1 cellular context compared by ENCODE assay signal in the genomic region with DNA sequence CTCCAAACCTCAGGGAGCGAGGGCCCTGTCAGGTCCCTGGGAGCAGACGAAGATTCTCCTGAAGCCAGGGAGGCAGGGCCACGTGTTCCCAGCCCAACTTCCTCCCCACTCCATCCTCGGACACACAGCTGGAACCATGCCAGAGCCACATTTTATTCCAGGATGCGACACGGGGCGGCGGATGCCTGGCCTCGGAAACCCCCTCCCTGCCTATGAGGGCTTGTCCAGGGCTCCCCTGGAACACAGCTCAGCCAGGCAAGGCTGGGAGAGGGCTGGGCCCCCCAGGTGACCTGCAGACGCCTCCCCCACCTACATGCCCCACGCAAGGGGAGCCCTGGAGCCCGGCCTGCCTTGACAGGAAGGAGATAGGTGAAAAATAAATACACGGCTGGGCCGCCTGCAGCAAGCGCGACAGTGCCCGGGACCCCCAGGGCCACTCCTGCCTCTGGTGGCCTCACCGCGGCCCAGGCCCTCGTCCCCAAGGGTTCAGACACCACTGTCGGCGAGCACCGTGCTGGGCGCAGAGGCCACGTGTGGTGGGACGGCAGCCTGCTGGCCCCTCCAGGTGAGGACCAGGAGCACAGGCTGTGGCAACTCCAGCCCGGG.
TF ChIP-seq lines count a peak whose summit lies in the region.

No MANE protein-coding gene starts in this region.

TF ChIP-seq in GM23338, 12 proteins besides CTCF, POLR2A, EP300 and RAD21 (continued from another document):
- TF ChIP-seq, protein P1, sequence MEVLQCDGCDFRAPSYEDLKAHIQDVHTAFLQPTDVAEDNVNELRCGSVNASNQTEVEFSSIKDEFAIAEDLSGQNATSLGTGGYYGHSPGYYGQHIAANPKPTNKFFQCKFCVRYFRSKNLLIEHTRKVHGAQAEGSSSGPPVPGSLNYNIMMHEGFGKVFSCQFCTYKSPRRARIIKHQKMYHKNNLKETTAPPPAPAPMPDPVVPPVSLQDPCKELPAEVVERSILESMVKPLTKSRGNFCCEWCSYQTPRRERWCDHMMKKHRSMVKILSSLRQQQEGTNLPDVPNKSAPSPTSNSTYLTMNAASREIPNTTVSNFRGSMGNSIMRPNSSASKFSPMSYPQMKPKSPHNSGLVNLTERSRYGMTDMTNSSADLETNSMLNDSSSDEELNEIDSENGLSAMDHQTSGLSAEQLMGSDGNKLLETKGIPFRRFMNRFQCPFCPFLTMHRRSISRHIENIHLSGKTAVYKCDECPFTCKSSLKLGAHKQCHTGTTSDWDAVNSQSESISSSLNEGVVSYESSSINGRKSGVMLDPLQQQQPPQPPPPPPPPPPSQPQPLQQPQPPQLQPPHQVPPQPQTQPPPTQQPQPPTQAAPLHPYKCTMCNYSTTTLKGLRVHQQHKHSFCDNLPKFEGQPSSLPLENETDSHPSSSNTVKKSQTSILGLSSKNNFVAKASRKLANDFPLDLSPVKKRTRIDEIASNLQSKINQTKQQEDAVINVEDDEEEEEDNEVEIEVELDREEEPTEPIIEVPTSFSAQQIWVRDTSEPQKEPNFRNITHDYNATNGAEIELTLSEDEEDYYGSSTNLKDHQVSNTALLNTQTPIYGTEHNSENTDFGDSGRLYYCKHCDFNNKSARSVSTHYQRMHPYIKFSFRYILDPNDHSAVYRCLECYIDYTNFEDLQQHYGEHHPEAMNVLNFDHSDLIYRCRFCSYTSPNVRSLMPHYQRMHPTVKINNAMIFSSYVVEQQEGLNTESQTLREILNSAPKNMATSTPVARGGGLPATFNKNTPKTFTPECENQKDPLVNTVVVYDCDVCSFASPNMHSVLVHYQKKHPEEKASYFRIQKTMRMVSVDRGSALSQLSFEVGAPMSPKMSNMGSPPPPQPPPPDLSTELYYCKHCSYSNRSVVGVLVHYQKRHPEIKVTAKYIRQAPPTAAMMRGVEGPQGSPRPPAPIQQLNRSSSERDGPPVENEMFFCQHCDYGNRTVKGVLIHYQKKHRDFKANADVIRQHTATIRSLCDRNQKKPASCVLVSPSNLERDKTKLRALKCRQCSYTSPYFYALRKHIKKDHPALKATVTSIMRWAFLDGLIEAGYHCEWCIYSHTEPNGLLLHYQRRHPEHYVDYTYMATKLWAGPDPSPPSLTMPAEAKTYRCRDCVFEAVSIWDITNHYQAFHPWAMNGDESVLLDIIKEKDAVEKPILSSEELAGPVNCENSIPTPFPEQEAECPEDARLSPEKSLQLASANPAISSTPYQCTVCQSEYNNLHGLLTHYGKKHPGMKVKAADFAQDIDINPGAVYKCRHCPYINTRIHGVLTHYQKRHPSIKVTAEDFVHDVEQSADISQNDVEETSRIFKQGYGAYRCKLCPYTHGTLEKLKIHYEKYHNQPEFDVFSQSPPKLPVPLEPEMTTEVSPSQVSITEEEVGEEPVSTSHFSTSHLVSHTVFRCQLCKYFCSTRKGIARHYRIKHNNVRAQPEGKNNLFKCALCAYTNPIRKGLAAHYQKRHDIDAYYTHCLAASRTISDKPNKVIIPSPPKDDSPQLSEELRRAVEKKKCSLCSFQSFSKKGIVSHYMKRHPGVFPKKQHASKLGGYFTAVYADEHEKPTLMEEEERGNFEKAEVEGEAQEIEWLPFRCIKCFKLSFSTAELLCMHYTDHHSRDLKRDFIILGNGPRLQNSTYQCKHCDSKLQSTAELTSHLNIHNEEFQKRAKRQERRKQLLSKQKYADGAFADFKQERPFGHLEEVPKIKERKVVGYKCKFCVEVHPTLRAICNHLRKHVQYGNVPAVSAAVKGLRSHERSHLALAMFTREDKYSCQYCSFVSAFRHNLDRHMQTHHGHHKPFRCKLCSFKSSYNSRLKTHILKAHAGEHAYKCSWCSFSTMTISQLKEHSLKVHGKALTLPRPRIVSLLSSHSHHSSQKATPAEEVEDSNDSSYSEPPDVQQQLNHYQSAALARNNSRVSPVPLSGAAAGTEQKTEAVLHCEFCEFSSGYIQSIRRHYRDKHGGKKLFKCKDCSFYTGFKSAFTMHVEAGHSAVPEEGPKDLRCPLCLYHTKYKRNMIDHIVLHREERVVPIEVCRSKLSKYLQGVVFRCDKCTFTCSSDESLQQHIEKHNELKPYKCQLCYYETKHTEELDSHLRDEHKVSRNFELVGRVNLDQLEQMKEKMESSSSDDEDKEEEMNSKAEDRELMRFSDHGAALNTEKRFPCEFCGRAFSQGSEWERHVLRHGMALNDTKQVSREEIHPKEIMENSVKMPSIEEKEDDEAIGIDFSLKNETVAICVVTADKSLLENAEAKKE (CRISPR knock-in tag; IDR thresholded peaks at IDR 0.05): no peak
